10 cellular contexts compared by ENCODE assay signal in genomic region chr2:95015261-95015918, GRCh38. TPM values are rescaled to one million over a fixed set of nuclear protein-coding genes. Genes with fewer than 3 reads are reported as not detected.
"Had no signal": no experiment of that assay in that cellular context is flagged by ENCODE, and none has a peak within 500 bp of the region (broad histone marks: within the 10 kb centered on the region; RNA-seq: fewer than 3 reads in every experiment).

No MANE protein-coding gene starts in this region.

- H3K36me3 ChIP-seq: gastroesophageal sphincter, pancreas, stomach had no signal

- H3K4me1 Mint-ChIP-seq: activated B cell treated with CpG ODN at 0.5 μM for 24 hours, mesothelial cell of epicardium had no signal

- H3K27ac Mint-ChIP-seq: activated B cell treated with CpG ODN at 0.5 μM for 24 hours; activated naive CD4-positive, alpha-beta T cell treated with anti-CD3 and anti-CD28 coated beads for 36 hours; mesothelial cell of epicardium had no signal

- H3K4me3 Mint-ChIP-seq: activated B cell treated with CpG ODN at 0.5 μM for 24 hours; activated naive CD4-positive, alpha-beta T cell treated with anti-CD3 and anti-CD28 coated beads for 36 hours; mesothelial cell of epicardium had no signal

- ATAC-seq: gastroesophageal sphincter, left colon, pancreas had no signal

- DNase-seq: activated B cell treated with CpG ODN at 0.5 μM for 24 hours; activated naive CD4-positive, alpha-beta T cell treated with anti-CD3 and anti-CD28 coated beads for 36 hours; left colon; pancreas; stimulated activated CD4-positive, alpha-beta T cell treated with anti-CD3 and anti-CD28 coated beads, Interleukin-12 subunit alpha, Interleukin-12 subunit beta, amount 100 ng/mL, for 4 hours; stimulated activated CD4-positive, alpha-beta T cell treated with anti-CD3 and anti-CD28 coated beads, Interleukin-4, amount 100 ng/mL, for 1 hour; stomach; SW 1271 had no signal

- H3K36me3 Mint-ChIP-seq: mesothelial cell of epicardium had no signal

- H3K27ac ChIP-seq: gastroesophageal sphincter, pancreas, stomach had no signal

- H3K9me3 Mint-ChIP-seq: activated B cell treated with CpG ODN at 0.5 μM for 24 hours; activated naive CD4-positive, alpha-beta T cell treated with anti-CD3 and anti-CD28 coated beads for 36 hours; mesothelial cell of epicardium had no signal

- H3K9me3 ChIP-seq: gastroesophageal sphincter, pancreas, stomach had no signal

- H3K27me3 Mint-ChIP-seq: activated B cell treated with CpG ODN at 0.5 μM for 24 hours had no signal

RNA-seq across cellular contexts. Expression of gene MAL, which starts 10.1 kb away (rescaled TPM):
- total RNA-seq: activated B cell treated with CpG ODN at 0.5 μM for 24 hours, mesothelial cell of epicardium had no signal
